22 cellular contexts compared by ENCODE assay signal in the genomic region with DNA sequence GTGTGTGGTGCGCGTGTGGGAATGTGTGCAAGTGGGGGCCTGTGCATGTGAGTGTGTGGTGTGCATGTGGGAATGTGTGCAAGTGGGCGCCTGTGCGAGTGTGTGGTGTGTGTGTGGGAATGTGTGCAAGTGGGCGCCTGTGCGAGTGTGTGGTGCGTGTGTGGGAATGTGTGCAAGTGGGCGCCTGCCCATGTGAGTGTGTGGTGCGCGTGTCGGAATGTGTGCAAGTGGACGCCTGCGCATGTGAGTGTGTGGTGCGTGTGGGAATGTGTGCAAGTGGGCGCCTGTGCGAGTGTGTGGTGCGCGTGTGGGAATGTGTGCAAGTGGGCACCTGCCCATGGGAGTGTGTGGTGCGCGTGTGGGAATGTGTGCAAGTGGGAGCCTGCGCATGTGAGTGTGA.
"Had no signal": no experiment of that assay in that cellular context is flagged by ENCODE, and none has a peak within 500 bp of the region (broad histone marks: within the 10 kb centered on the region; RNA-seq: fewer than 3 reads in every experiment).

No MANE protein-coding gene starts in this region.

- H3K27me3 ChIP-seq: SJSA1 had no signal

- H3K27ac Mint-ChIP-seq: IgD-negative memory B cell had no signal

- H3K27me3 Mint-ChIP-seq: IgD-negative memory B cell had no signal

- ATAC-seq: K562 had no signal

- H3K4me2 ChIP-seq: KMS-11 had no signal

- H3K36me3 ChIP-seq: SJSA1 had no signal

- H3K9me3 ChIP-seq: SJSA1 had no signal

- H3K4me3 ChIP-seq: K562, SJSA1, SK-N-MC had no signal

- H3K9ac ChIP-seq: KMS-11 had no signal

- DNase-seq: Kasumi-1, MM.1S, NCI-H1092 treated with DMSO at 0.1 percent for 48 hours, NCI-H1436, NCI-H187, NCI-H2029, NCI-H2081 treated with DMSO at 0.1 percent for 48 hours, NCI-H2171, NCI-H226, NCI-H446, NCI-H510A, NCI-H524 treated with DMSO at 0.1 percent for 48 hours, NCI-H69, NCI-H774, Right ventricle myocardium superior, RPMI8226, SIG-M5 had no signal

- H3K4me3 Mint-ChIP-seq: IgD-negative memory B cell had no signal

- H3K27ac ChIP-seq: KMS-11, SJSA1, SK-N-MC had no signal
